Comparison of ENCODE assay signal across 12 cellular contexts in genomic region chr14:68783408-68784297, GRCh38. TPM values are rescaled to one million over a fixed set of nuclear protein-coding genes. Genes with fewer than 3 reads are reported as not detected.
DNase-seq lines count a peak whose midpoint lies in the region; ATAC-seq and TF ChIP-seq lines count a peak whose summit lies in the region.
"Had no signal": no experiment of that assay in that cellular context is flagged by ENCODE, and none has a peak within 500 bp of the region (broad histone marks: within the 10 kb centered on the region; RNA-seq: fewer than 3 reads in every experiment).

No MANE protein-coding gene starts in this region.

- CTCF ChIA-PET in naive thymus-derived CD4-positive, alpha-beta T cell (lab: Charles Lee) = interaction anchor here (0.6 to 12.9 kb wide), 8 partner anchors 10 to 531 kb away, joined by 3 to 219 read pairs (median 4); no protein-coding TSS in a partner anchor

- DNase-seq in right atrium auricular region (ENCODE audit: low spot score) (peak; percentile 57), Right ventricle myocardium superior (no peak), vagina (ENCODE audit: extremely low spot score in 2 of 2) (peak in 1 of 2 donors; percentile 55), HK-2 (ENCODE audit: unreplicated experiment) (no peak)
- DNase-seq in naive thymus-derived CD4-positive, alpha-beta T cell = no peak
- DNase-seq in stimulated activated effector memory CD8-positive, alpha-beta T cell treated with anti-CD3 and anti-CD28 coated beads, Interleukin-12 subunit alpha, Interleukin-12 subunit beta, amount 100 ng/mL, for 72 hours (ENCODE audit: low spot score in 2 of 2) = no peak
- DNase-seq: activated T-cell treated with anti-CD3 and anti-CD28 coated beads, Interleukin-2, amount 50 U/mL, for 1 hour; naive B cell; stimulated activated CD4-positive, alpha-beta T cell treated with anti-CD3 and anti-CD28 coated beads, Interleukin-4, amount 100 ng/mL, for 1 hour had no signal

- H3K9me3 Mint-ChIP-seq in naive thymus-derived CD4-positive, alpha-beta T cell = no peaks in the 10 kb centered on the region
- H3K9me3 Mint-ChIP-seq in stimulated activated effector memory CD8-positive, alpha-beta T cell treated with anti-CD3 and anti-CD28 coated beads, Interleukin-12 subunit alpha, Interleukin-12 subunit beta, amount 100 ng/mL, for 72 hours = no peaks in the 10 kb centered on the region
- H3K9me3 Mint-ChIP-seq: naive B cell had no signal

- no peak for TF ChIP-seq CTCF in right atrium auricular region (IDR thresholded peaks at IDR 0.05)
- TF ChIP-seq CTCF in vagina (IDR thresholded peaks at IDR 0.05) = no peak

- no peaks in the 10 kb centered on the region for H3K27me3 Mint-ChIP-seq in naive thymus-derived CD4-positive, alpha-beta T cell
- H3K27me3 Mint-ChIP-seq: naive B cell had no signal

- TF ChIP-seq POLR2A in vagina (IDR thresholded peaks at IDR 0.05) = no peak

- H3K9me3 ChIP-seq in right atrium auricular region (no peaks in the 10 kb centered on the region), duodenal mucosa (ENCODE audit: control insufficient read depth in 1 of 2, low read length in 2 of 2) (no peaks in the 10 kb centered on the region), vagina (no peaks in the 10 kb centered on the region)
- no peaks in the 10 kb centered on the region for H3K9me3 ChIP-seq in naive thymus-derived CD4-positive, alpha-beta T cell (ENCODE audit: control insufficient read depth in 2 of 3, low read length in 3 of 3)
- H3K9me3 ChIP-seq: thoracic aorta had no signal

- H3K4me3 ChIP-seq in right atrium auricular region (no peak overlapping the region), duodenal mucosa (ENCODE audit: low read depth in 1 of 2, low read length in 2 of 2) (peak overlapping the region; percentile 12 to 48), vagina (no peak overlapping the region)
- no peak overlapping the region for H3K4me3 ChIP-seq in naive thymus-derived CD4-positive, alpha-beta T cell (ENCODE audit: low read length)
- H3K4me3 ChIP-seq: thoracic aorta had no signal

- peaks cover 53 to 99% (median 87%) of the 10 kb centered on the region in 7 donors for H3K4me1 Mint-ChIP-seq in naive thymus-derived CD4-positive, alpha-beta T cell
- peaks cover 84% of the 10 kb centered on the region for H3K4me1 Mint-ChIP-seq in stimulated activated effector memory CD8-positive, alpha-beta T cell treated with anti-CD3 and anti-CD28 coated beads, Interleukin-12 subunit alpha, Interleukin-12 subunit beta, amount 100 ng/mL, for 72 hours

- ATAC-seq in Right ventricle myocardium superior (ENCODE audit: poor library complexity) = no peak
- no peak for ATAC-seq in naive thymus-derived CD4-positive, alpha-beta T cell
- ATAC-seq in stimulated activated effector memory CD8-positive, alpha-beta T cell treated with anti-CD3 and anti-CD28 coated beads, Interleukin-12 subunit alpha, Interleukin-12 subunit beta, amount 100 ng/mL, for 72 hours = no peak
- no peak for ATAC-seq in HG03460 (IDR thresholded peaks at IDR 0.05; ENCODE audit: unreplicated experiment)

- H3K4me1 ChIP-seq in right atrium auricular region = peaks cover 0 to 68% of the 10 kb centered on the region in 2 donors
- H3K4me1 ChIP-seq in duodenal mucosa (ENCODE audit: control insufficient read depth in 1 of 2, insufficient read depth in 2 of 2, low read length in 2 of 2) = peaks cover 82 to 83% of the 10 kb centered on the region in 2 donors
- H3K4me1 ChIP-seq in naive thymus-derived CD4-positive, alpha-beta T cell (ENCODE audit: control insufficient read depth in 2 of 2, insufficient read depth in 2 of 2, low read length in 2 of 2) = peaks cover 81 to 85% of the 10 kb centered on the region in 2 donors
- peaks cover 78% of the 10 kb centered on the region for H3K4me1 ChIP-seq in vagina

- H3K36me3 ChIP-seq in right atrium auricular region = peaks cover 19% of the 10 kb centered on the region
- H3K36me3 ChIP-seq in duodenal mucosa (ENCODE audit: control insufficient read depth in 1 of 2, insufficient read depth in 2 of 2, low read length in 2 of 2) = peaks cover 3 to 11% of the 10 kb centered on the region in 2 donors
- H3K36me3 ChIP-seq in naive thymus-derived CD4-positive, alpha-beta T cell (ENCODE audit: control insufficient read depth in 2 of 3, insufficient read depth in 3 of 3, low read length in 3 of 3) = no peaks in the 10 kb centered on the region
- peaks cover 0 to 13% of the 10 kb centered on the region in 2 donors for H3K36me3 ChIP-seq in vagina

- intact Hi-C loops in Right ventricle myocardium superior (cut with DNase I) (loop anchor here (10.0 kb wide), 1 partner anchor 99 kb away; no protein-coding TSS in a partner anchor), vagina (cut with DNase I) (no loop called here)
- intact Hi-C loops in naive thymus-derived CD4-positive, alpha-beta T cell (cut with micrococcal nuclease) = loop anchor here (5.0 to 10.0 kb wide), 3 partner anchors 34 to 499 kb away; no protein-coding TSS in a partner anchor

- H3K27me3 ChIP-seq in right atrium auricular region = no peaks in the 10 kb centered on the region
- no peaks in the 10 kb centered on the region for H3K27me3 ChIP-seq in duodenal mucosa (ENCODE audit: control insufficient read depth in 1 of 2, insufficient read depth in 2 of 2, low read length in 2 of 2)
- H3K27me3 ChIP-seq in naive thymus-derived CD4-positive, alpha-beta T cell (ENCODE audit: control insufficient read depth in 2 of 2, insufficient read depth in 2 of 2, low read length in 2 of 2) = no peaks in the 10 kb centered on the region
- H3K27me3 ChIP-seq in vagina = no peaks in the 10 kb centered on the region

- peaks cover 0 to 23% (median 12%) of the 10 kb centered on the region in 5 donors for H3K36me3 Mint-ChIP-seq in naive thymus-derived CD4-positive, alpha-beta T cell
- peaks cover 30% of the 10 kb centered on the region for H3K36me3 Mint-ChIP-seq in stimulated activated effector memory CD8-positive, alpha-beta T cell treated with anti-CD3 and anti-CD28 coated beads, Interleukin-12 subunit alpha, Interleukin-12 subunit beta, amount 100 ng/mL, for 72 hours

- peak overlapping the region in 2 of 10 donors; percentile 14 to 87 for H3K4me3 Mint-ChIP-seq in naive thymus-derived CD4-positive, alpha-beta T cell
- no peak overlapping the region for H3K4me3 Mint-ChIP-seq in stimulated activated effector memory CD8-positive, alpha-beta T cell treated with anti-CD3 and anti-CD28 coated beads, Interleukin-12 subunit alpha, Interleukin-12 subunit beta, amount 100 ng/mL, for 72 hours

- H3K27ac ChIP-seq in right atrium auricular region = peak overlapping the region in 1 of 2 donors; percentile 100
- peak overlapping the region; percentile 93 for H3K27ac ChIP-seq in duodenal mucosa (ENCODE audit: low read depth, low read length)
- peak overlapping the region; percentile 12 for H3K27ac ChIP-seq in naive thymus-derived CD4-positive, alpha-beta T cell (ENCODE audit: low read depth, low read length)
- peak overlapping the region; percentile 85 for H3K27ac ChIP-seq in vagina

- H3K27ac Mint-ChIP-seq in naive thymus-derived CD4-positive, alpha-beta T cell = peak overlapping the region; percentile 55 to 94 (median 91)
- no peak overlapping the region for H3K27ac Mint-ChIP-seq in stimulated activated effector memory CD8-positive, alpha-beta T cell treated with anti-CD3 and anti-CD28 coated beads, Interleukin-12 subunit alpha, Interleukin-12 subunit beta, amount 100 ng/mL, for 72 hours

- POLR2A ChIA-PET in naive thymus-derived CD4-positive, alpha-beta T cell (lab: Charles Lee) = interaction anchor here (0.6 to 22.1 kb wide), 11 partner anchors 3 to 533 kb away, joined by 3 to 1273 read pairs (median 11); partner anchors contain the start of gene ZFP36L1

- H3K9ac ChIP-seq in duodenal mucosa (ENCODE audit: low read depth in 1 of 2, low read length in 2 of 2) = peak overlapping the region; percentile 21 to 67

RNA-seq across cellular contexts. Expression of gene ZFP36L1, which starts 9.2 kb away (rescaled TPM):
- 100 to 1,000 TPM in 1 of 2 donors, 10 to 100 TPM in 1; 66.6 to 276 TPM for total RNA-seq in right atrium auricular region
- 45.5 TPM for total RNA-seq in Right ventricle myocardium superior
- 100 to 1,000 TPM in 4 of 5 experiments, 10 to 100 TPM in 1; 82.0 to 231 (median 203) TPM for total RNA-seq in naive thymus-derived CD4-positive, alpha-beta T cell
- 100 to 1,000 TPM in 1 of 2 donors, 10 to 100 TPM in 1; 85.6 to 160 TPM for polyA plus RNA-seq in naive thymus-derived CD4-positive, alpha-beta T cell
- total RNA-seq in vagina = 1,405 TPM

Comparison
In these comparisons a context has a peak if more than half of its experiments do, and no peak if none do; other contexts are left out.
1. H3K4me3 ChIP-seq: peak in duodenal mucosa (2 of 2); none in right atrium auricular region (0 of 2), naive thymus-derived CD4-positive, alpha-beta T cell (single experiment) and vagina (0 of 2).